In the genomic region with DNA sequence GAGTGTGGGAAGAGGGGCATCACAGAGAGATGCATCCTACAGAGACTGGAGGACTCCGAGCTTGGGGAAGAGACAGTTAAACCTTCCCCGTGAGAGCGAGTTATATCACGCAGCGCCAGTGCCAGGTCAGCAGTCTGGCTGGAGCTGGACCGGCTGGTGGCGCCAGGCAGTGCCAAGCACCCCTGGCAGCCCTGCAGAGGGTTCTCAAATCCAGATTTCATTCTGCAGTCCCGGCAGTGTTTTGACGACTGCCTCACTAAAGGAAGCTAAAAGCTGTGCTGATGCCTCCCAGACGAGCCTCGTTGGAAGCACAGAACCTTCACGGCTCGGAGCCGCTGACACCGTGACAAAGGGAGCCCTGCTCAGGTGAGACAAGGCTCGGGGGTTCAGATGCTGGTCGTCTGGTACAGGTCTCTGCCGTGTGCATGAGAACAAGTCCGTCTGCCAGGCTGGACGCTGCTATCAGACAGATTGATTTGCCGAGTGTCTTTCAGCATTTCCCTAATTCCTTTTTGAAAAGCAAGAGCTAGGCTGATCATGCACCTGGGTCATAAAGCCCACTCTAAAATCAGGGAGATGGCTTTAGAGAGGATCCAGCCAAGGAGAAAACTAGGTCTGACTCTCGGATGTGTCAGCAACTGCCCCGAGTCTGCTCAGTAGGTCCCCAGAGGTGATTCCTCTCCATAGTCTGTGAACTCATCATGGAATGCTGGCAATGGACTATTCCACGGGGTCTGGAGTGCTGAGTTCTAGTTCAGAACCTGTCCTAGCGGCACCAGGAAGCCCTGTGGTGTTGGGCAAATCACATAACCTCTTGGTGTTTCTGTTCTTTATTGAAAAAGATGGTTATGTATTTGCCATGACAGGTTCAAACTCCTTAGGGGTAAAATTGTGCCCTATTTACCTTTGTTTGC, we compare ENCODE assay signal across 11 cellular contexts.
DNase-seq lines count a peak whose midpoint lies in the region; ATAC-seq and TF ChIP-seq lines count a peak whose summit lies in the region.
"Had no signal": no experiment of that assay in that cellular context is flagged by ENCODE, and none has a peak within 500 bp of the region (broad histone marks: within the 10 kb centered on the region; RNA-seq: fewer than 3 reads in every experiment).

No MANE protein-coding gene starts in this region.

- no peaks in the 10 kb centered on the region for H3K4me1 ChIP-seq in Karpas-422 (ENCODE audit: low read length)
- peaks cover 0 to 12% of the 10 kb centered on the region in 2 experiments; a peak in 2 of 4 replicates for H3K4me1 ChIP-seq in SK-N-SH (ENCODE audit: control insufficient read depth in 1 of 2, insufficient read depth in 2 of 2, low read depth in 1 of 2, low read length in 1 of 2)
- peaks cover 9% of the 10 kb centered on the region for H3K4me1 ChIP-seq in left ventricle myocardium inferior
- no peaks in the 10 kb centered on the region for H3K4me1 ChIP-seq in psoas muscle

- no peaks in the 10 kb centered on the region for H3K36me3 Mint-ChIP-seq in activated naive CD4-positive, alpha-beta T cell treated with anti-CD3 and anti-CD28 coated beads, Interleukin-2, amount 10 ng/mL, durations not matched to agents 7 days and 5 days
- H3K36me3 Mint-ChIP-seq: CD4-positive, CD25-positive, alpha-beta regulatory T cell had no signal

- H3K79me2 ChIP-seq in Karpas-422 (ENCODE audit: low read length): no peaks in the 10 kb centered on the region
- H3K79me2 ChIP-seq in SK-N-SH (ENCODE audit: insufficient read depth): no peaks in the 10 kb centered on the region

- peaks cover 0 to 23% of the 10 kb centered on the region in 2 donors for H3K9me3 Mint-ChIP-seq in stimulated activated naive CD8-positive, alpha-beta T cell treated with anti-CD3 and anti-CD28 coated beads, Interleukin-15, amount 100 ng/mL, for 72 hours
- H3K9me3 Mint-ChIP-seq in activated naive CD4-positive, alpha-beta T cell treated with anti-CD3 and anti-CD28 coated beads, Interleukin-2, amount 10 ng/mL, durations not matched to agents 7 days and 5 days: peaks cover 19% of the 10 kb centered on the region

- H4K20me1 ChIP-seq in Karpas-422 (ENCODE audit: insufficient read depth, low read depth, low read length) (no peaks in the 10 kb centered on the region), SK-N-SH (ENCODE audit: insufficient read depth) (no peaks in the 10 kb centered on the region)

- no peaks in the 10 kb centered on the region for H3K4me1 Mint-ChIP-seq in stimulated activated naive CD8-positive, alpha-beta T cell treated with anti-CD3 and anti-CD28 coated beads, Interleukin-15, amount 100 ng/mL, for 72 hours
- no peaks in the 10 kb centered on the region for H3K4me1 Mint-ChIP-seq in activated naive CD4-positive, alpha-beta T cell treated with anti-CD3 and anti-CD28 coated beads, Interleukin-2, amount 10 ng/mL, durations not matched to agents 7 days and 5 days
- H3K4me1 Mint-ChIP-seq: CD4-positive, CD25-positive, alpha-beta regulatory T cell had no signal

- no peaks in the 10 kb centered on the region for H3K9me2 ChIP-seq in Karpas-422 (replicated peaks; ENCODE audit: insufficient read depth, low read length)
- 0 out of 2 replicates have a peak, but pooled peaks cover 4% of the 10 kb centered on the region for H3K9me2 ChIP-seq in SK-N-SH

- TF ChIP-seq CTCF in SK-N-SH (IDR thresholded peaks at IDR 0.05): no peak
- peak; percentile 36 for TF ChIP-seq CTCF in left ventricle myocardium inferior (IDR thresholded peaks at IDR 0.05; ENCODE audit: borderline replicate concordance)
- TF ChIP-seq CTCF in psoas muscle (IDR thresholded peaks at IDR 0.05): no peak

- TF ChIP-seq EP300 in SK-N-SH (IDR thresholded peaks at IDR 0.05; ENCODE audit: borderline replicate concordance in 1 of 2, low read depth in 1 of 2, low read length in 1 of 2): no peak; a peak in 1 of 4 replicates

- H3K27ac ChIP-seq in Karpas-422 (ENCODE audit: low read length): no peak overlapping the region
- H3K27ac ChIP-seq in SK-N-SH (ENCODE audit: low read depth in 2 of 2, low read length in 1 of 2): no peak overlapping the region; a peak in 1 of 4 replicates
- H3K27ac ChIP-seq in left ventricle myocardium inferior (replicated peaks): peak overlapping the region; percentile 53
- no peak overlapping the region for H3K27ac ChIP-seq in psoas muscle

- CTCF ChIA-PET in SK-N-SH (lab: Yijun Ruan, JAX): interaction anchor here (0.7 to 1.9 kb wide), 16 partner anchors 9 to 594 kb away, joined by 3 to 8 read pairs (median 4); no protein-coding TSS in a partner anchor
- CTCF ChIA-PET in activated naive CD4-positive, alpha-beta T cell treated with anti-CD3 and anti-CD28 coated beads, Interleukin-2, amount 10 ng/mL, durations not matched to agents 7 days and 5 days (lab: Charles Lee): no interaction called here

- H3K4me3 ChIP-seq in Karpas-422 (ENCODE audit: low read length) (no peak overlapping the region), SK-N-SH (ENCODE audit: low read depth in 2 of 2, low read length in 1 of 2) (peak overlapping the region in 1 of 2 experiments; percentile 35; a peak in 1 of 4 replicates), left ventricle myocardium inferior (peak overlapping the region; percentile 59), psoas muscle (no peak overlapping the region)

- WGBS in SK-N-SH (ENCODE audit: low lambda C conversion rate): 7% methylated on average over 21 of the region's 25 CpGs
- WGBS in psoas muscle, 3 donors: 24 to 39% (median 26%) methylated on average over 25 of the region's 25 CpGs

- POLR2A ChIA-PET in SK-N-SH (lab: Yijun Ruan, JAX): interaction anchor here (0.8 to 1.1 kb wide), 3 partner anchors 49 to 357 kb away, joined by 3 to 4 read pairs (median 4); no protein-coding TSS in a partner anchor

- H3K9ac ChIP-seq in Karpas-422 (ENCODE audit: low read length): no peak overlapping the region
- H3K9ac ChIP-seq in SK-N-SH: no peak overlapping the region

- H3K27me3 ChIP-seq in Karpas-422 (ENCODE audit: low read length) (no peaks in the 10 kb centered on the region), SK-N-SH (ENCODE audit: insufficient read depth) (no peaks in the 10 kb centered on the region), left ventricle myocardium inferior (ENCODE audit: low read depth) (no peaks in the 10 kb centered on the region), psoas muscle (ENCODE audit: insufficient read depth in 3 of 3, low read length in 2 of 3) (no peaks in the 10 kb centered on the region)

- H3K27ac Mint-ChIP-seq in stimulated activated naive CD8-positive, alpha-beta T cell treated with anti-CD3 and anti-CD28 coated beads, Interleukin-15, amount 100 ng/mL, for 72 hours: no peak overlapping the region
- no peak overlapping the region for H3K27ac Mint-ChIP-seq in activated naive CD4-positive, alpha-beta T cell treated with anti-CD3 and anti-CD28 coated beads, Interleukin-2, amount 10 ng/mL, durations not matched to agents 7 days and 5 days
- H3K27ac Mint-ChIP-seq: CD4-positive, CD25-positive, alpha-beta regulatory T cell had no signal

- intact Hi-C loops in left ventricle myocardium inferior (cut with micrococcal nuclease) (no loop called here), psoas muscle (cut with DNase I) (no loop called here)

- H3F3A ChIP-seq in SK-N-SH (replicated peaks; ENCODE audit: insufficient read depth): no peaks in the 10 kb centered on the region

- H3K4me3 Mint-ChIP-seq in stimulated activated naive CD8-positive, alpha-beta T cell treated with anti-CD3 and anti-CD28 coated beads, Interleukin-15, amount 100 ng/mL, for 72 hours: no peak overlapping the region
- no peak overlapping the region for H3K4me3 Mint-ChIP-seq in activated naive CD4-positive, alpha-beta T cell treated with anti-CD3 and anti-CD28 coated beads, Interleukin-2, amount 10 ng/mL, durations not matched to agents 7 days and 5 days
- H3K4me3 Mint-ChIP-seq: CD4-positive, CD25-positive, alpha-beta regulatory T cell had no signal

- peak overlapping the region; percentile 28; the same call in 1 of the 2 replicates for H2AFZ ChIP-seq in Karpas-422 (ENCODE audit: low read length)
- no peak overlapping the region for H2AFZ ChIP-seq in SK-N-SH (ENCODE audit: low read depth)

- peak in 3 of 4 donors; percentile 57 to 73 (median 68) for ATAC-seq in psoas muscle
- ATAC-seq in stimulated activated naive CD8-positive, alpha-beta T cell treated with anti-CD3 and anti-CD28 coated beads, Interleukin-15, amount 100 ng/mL, for 72 hours: no peak
- no peak for ATAC-seq in HG02970 (IDR thresholded peaks at IDR 0.05; ENCODE audit: low FRiP score, unreplicated experiment)

- peak; percentile 57 for TF ChIP-seq RAD21 in SK-N-SH (IDR thresholded peaks at IDR 0.05; ENCODE audit: low read length)

- H3K27me3 Mint-ChIP-seq in stimulated activated naive CD8-positive, alpha-beta T cell treated with anti-CD3 and anti-CD28 coated beads, Interleukin-15, amount 100 ng/mL, for 72 hours: no peaks in the 10 kb centered on the region
- H3K27me3 Mint-ChIP-seq in activated naive CD4-positive, alpha-beta T cell treated with anti-CD3 and anti-CD28 coated beads, Interleukin-2, amount 10 ng/mL, durations not matched to agents 7 days and 5 days: no peaks in the 10 kb centered on the region
- H3K27me3 Mint-ChIP-seq: CD4-positive, CD25-positive, alpha-beta regulatory T cell had no signal

- H3K4me2 ChIP-seq in Karpas-422 (ENCODE audit: low read depth, low read length, poor library complexity, severe bottlenecking) (no peak overlapping the region), SK-N-SH (no peak overlapping the region)

- no peaks in the 10 kb centered on the region for H3K9me3 ChIP-seq in Karpas-422 (ENCODE audit: low read length)
- H3K9me3 ChIP-seq in SK-N-SH: no peaks in the 10 kb centered on the region
- peaks cover 11% of the 10 kb centered on the region for H3K9me3 ChIP-seq in left ventricle myocardium inferior (replicated peaks)
- no peaks in the 10 kb centered on the region for H3K9me3 ChIP-seq in psoas muscle

- no peak for DNase-seq in Karpas-422
- peak; percentile 76 for DNase-seq in SK-N-SH
- DNase-seq in left ventricle myocardium inferior: peak; percentile 62
- no peak for DNase-seq in psoas muscle
- no peak for DNase-seq in stimulated activated naive CD8-positive, alpha-beta T cell treated with anti-CD3 and anti-CD28 coated beads, Interleukin-15, amount 100 ng/mL, for 72 hours
- no peak for DNase-seq in iPS-NIHi7 (ENCODE audit: extremely low spot score)
- no peak for DNase-seq in activated naive CD4-positive, alpha-beta T cell treated with anti-CD3 and anti-CD28 coated beads, Interleukin-2, amount 10 ng/mL, durations not matched to agents 7 days and 5 days
- DNase-seq: activated CD8-positive, alpha-beta memory T cell treated with anti-CD3 and anti-CD28 coated beads for 24 hours; activated naive CD4-positive, alpha-beta T cell; CD4-positive, CD25-positive, alpha-beta regulatory T cell had no signal

- H3K36me3 ChIP-seq in Karpas-422 (ENCODE audit: insufficient read depth, low read length) (no peaks in the 10 kb centered on the region), SK-N-SH (replicated peaks in 1 of 2; ENCODE audit: control insufficient read depth in 1 of 2, insufficient read depth in 2 of 2, low read length in 1 of 2) (no peaks in the 10 kb centered on the region), left ventricle myocardium inferior (no peaks in the 10 kb centered on the region), psoas muscle (ENCODE audit: insufficient read depth in 1 of 2, low read depth in 1 of 2) (no peaks in the 10 kb centered on the region)

TF ChIP-seq in SK-N-SH, 30 proteins besides CTCF, POLR2A, EP300 and RAD21 (continues in another document):
- no peak for TF ChIP-seq FOXM1 (IDR thresholded peaks at IDR 0.05; ENCODE audit: low read depth)

Comparison
In these comparisons a context has a peak if more than half of its experiments do, and no peak if none do; other contexts are left out.
1. DNase-seq: peak in SK-N-SH (single experiment) and left ventricle myocardium inferior (single experiment); none in Karpas-422 (single experiment), psoas muscle (0 of 2), stimulated activated naive CD8-positive, alpha-beta T cell treated with anti-CD3 and anti-CD28 coated beads, Interleukin-15, amount 100 ng/mL, for 72 hours (0 of 2), iPS-NIHi7 (single experiment) and activated naive CD4-positive, alpha-beta T cell treated with anti-CD3 and anti-CD28 coated beads, Interleukin-2, amount 10 ng/mL, durations not matched to agents 7 days and 5 days (single experiment).
2. ATAC-seq: peak in psoas muscle (3 of 4); none in stimulated activated naive CD8-positive, alpha-beta T cell treated with anti-CD3 and anti-CD28 coated beads, Interleukin-15, amount 100 ng/mL, for 72 hours (single experiment) and HG02970 (single experiment).